In genomic region chr11:926341-926916, GRCh38 we compare ENCODE assay signal across 8 cellular contexts.
DNase-seq lines count a peak whose midpoint lies in the region; ATAC-seq and TF ChIP-seq lines count a peak whose summit lies in the region.

No MANE protein-coding gene starts in this region.

- peak overlapping the region; percentile 75 for H3K4me3 ChIP-seq in GM12875 (ENCODE audit: low read depth, low read length)
- H3K4me3 ChIP-seq in stomach smooth muscle (ENCODE audit: low read length in 2 of 2): peak overlapping the region; percentile 79 to 84

- H3K36me3 ChIP-seq in stomach smooth muscle (ENCODE audit: control insufficient read depth in 2 of 2, insufficient read depth in 2 of 2, low read length in 2 of 2): no peaks in the 10 kb centered on the region

- H3K27ac ChIP-seq in stomach smooth muscle (ENCODE audit: low read length): peak overlapping the region; percentile 71

- H3K27me3 ChIP-seq in stomach smooth muscle (ENCODE audit: control insufficient read depth in 1 of 2, insufficient read depth in 2 of 2, low read length in 2 of 2): no peaks in the 10 kb centered on the region

- peak overlapping the region; percentile 67 to 86 for H3K9ac ChIP-seq in stomach smooth muscle (ENCODE audit: low read length in 2 of 2)

- no peak for TF ChIP-seq CTCF in GM12875 (IDR thresholded peaks at IDR 0.05; ENCODE audit: borderline replicate concordance, insufficient read depth, low read depth, low read length)

- ATAC-seq in HG03432 (IDR thresholded peaks at IDR 0.05; ENCODE audit: unreplicated experiment): no peak

- DNase-seq in NCI-H69 (lab: John Stamatoyannopoulos, UW) (peak; percentile 65), cerebellar cortex (ENCODE audit: low spot score) (peak; percentile 68), left kidney (ENCODE audit: low read depth, low spot score) (peak; percentile 71), DMS153 treated with DMSO at 0.1 percent for 48 hours (lab: John Stamatoyannopoulos, UW; ENCODE audit: unreplicated experiment) (no peak), NCI-H345 (lab: John Stamatoyannopoulos, UW) (no peak)

- no peaks in the 10 kb centered on the region for H3K9me3 ChIP-seq in stomach smooth muscle (ENCODE audit: control insufficient read depth in 2 of 2, low read length in 2 of 2)

- peaks cover 32% of the 10 kb centered on the region for H3K4me1 ChIP-seq in stomach smooth muscle (ENCODE audit: control insufficient read depth, insufficient read depth, low read length)

Comparison
In these comparisons a context has a peak if more than half of its experiments do, and no peak if none do; other contexts are left out.
1. DNase-seq: peak in NCI-H69 (single experiment), cerebellar cortex (single experiment) and left kidney (single experiment); none in DMS153 treated with DMSO at 0.1 percent for 48 hours (single experiment) and NCI-H345 (single experiment).